10 cellular contexts compared by ENCODE assay signal in the genomic region with DNA sequence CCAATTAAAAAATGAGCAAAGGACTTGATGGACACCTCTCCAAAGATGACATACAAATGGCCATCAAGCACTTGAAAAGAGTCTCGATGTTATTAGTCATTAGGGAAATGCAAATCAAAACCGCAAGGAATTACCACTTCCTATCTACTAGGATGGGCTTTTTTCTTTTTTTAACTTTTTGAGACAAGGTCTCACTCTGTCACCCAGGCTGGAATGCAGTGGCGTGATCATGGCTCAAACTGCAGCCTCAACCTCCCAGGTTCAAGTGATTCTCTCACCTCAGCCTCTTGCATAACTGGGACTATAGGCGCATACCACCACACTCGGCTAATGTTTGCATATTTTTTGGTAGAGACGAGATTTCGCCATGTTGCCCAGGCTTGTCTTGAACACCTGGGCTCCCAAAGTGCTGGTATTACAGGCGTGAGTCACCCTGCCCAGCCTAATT. TPM values are rescaled to one million over a fixed set of nuclear protein-coding genes. Genes with fewer than 3 reads are reported as not detected.
DNase-seq lines count a peak whose midpoint lies in the region; ATAC-seq lines count a peak whose summit lies in the region.
"Had no signal": no experiment of that assay in that cellular context is flagged by ENCODE, and none has a peak within 500 bp of the region (broad histone marks: within the 10 kb centered on the region; RNA-seq: fewer than 3 reads in every experiment).

No MANE protein-coding gene starts in this region.

- intact Hi-C loops in naive thymus-derived CD4-positive, alpha-beta T cell (cut with micrococcal nuclease) = no loop called here

- no peaks in the 10 kb centered on the region for H3K79me1 ChIP-seq in mesendoderm (ENCODE audit: low read length)

- H3K4me2 ChIP-seq in mesendoderm (ENCODE audit: low read length) = no peak overlapping the region

- H3K23ac ChIP-seq in mesendoderm (ENCODE audit: low read length) = no peak overlapping the region

- H3K27ac Mint-ChIP-seq in naive thymus-derived CD4-positive, alpha-beta T cell = no peak overlapping the region
- H3K27ac Mint-ChIP-seq: endodermal cell had no signal

- no peaks in the 10 kb centered on the region for H3K36me3 Mint-ChIP-seq in naive thymus-derived CD4-positive, alpha-beta T cell

- POLR2A ChIA-PET in naive thymus-derived CD4-positive, alpha-beta T cell (lab: Charles Lee) = no interaction called here

- DNase-seq in M059J (ENCODE audit: low read depth) = peak; percentile 90
- DNase-seq in naive thymus-derived CD4-positive, alpha-beta T cell = no peak
- DNase-seq in mesendoderm = no peak
- no peak for DNase-seq in medulla oblongata (ENCODE audit: extremely low spot score)
- DNase-seq in activated T-cell treated with anti-CD3 and anti-CD28 coated beads, Interleukin-2, amount 50 U/mL, for 1 hour = no peak
- DNase-seq: endodermal cell, NCI-H524, nucleus accumbens had no signal

- ATAC-seq in GM18909 (IDR thresholded peaks at IDR 0.05; ENCODE audit: poor library complexity, unreplicated experiment) (peak; percentile 64), HG02798 (IDR thresholded peaks at IDR 0.05; ENCODE audit: poor library complexity, unreplicated experiment) (peak; percentile 62)
- peak; percentile 20 for ATAC-seq in naive thymus-derived CD4-positive, alpha-beta T cell

- H3K4me1 Mint-ChIP-seq in naive thymus-derived CD4-positive, alpha-beta T cell = no peaks in the 10 kb centered on the region
- H3K4me1 Mint-ChIP-seq: endodermal cell had no signal

- H3K79me2 ChIP-seq in mesendoderm (ENCODE audit: control insufficient read depth, insufficient read depth, low read length) = no peaks in the 10 kb centered on the region

- H3K18ac ChIP-seq in mesendoderm (ENCODE audit: low read length) = no peak overlapping the region

- H3K27me3 ChIP-seq in naive thymus-derived CD4-positive, alpha-beta T cell (ENCODE audit: control insufficient read depth in 2 of 2, insufficient read depth in 2 of 2, low read length in 2 of 2) = no peaks in the 10 kb centered on the region
- no peaks in the 10 kb centered on the region for H3K27me3 ChIP-seq in mesendoderm (ENCODE audit: insufficient read depth, low read length, poor library complexity)

- H4K5ac ChIP-seq in mesendoderm (ENCODE audit: low read length) = no peak overlapping the region

- CTCF ChIA-PET in naive thymus-derived CD4-positive, alpha-beta T cell (lab: Charles Lee) = no interaction called here

- no peak overlapping the region for H3K56ac ChIP-seq in mesendoderm (ENCODE audit: low read length)

- no peaks in the 10 kb centered on the region for H3K36me3 ChIP-seq in naive thymus-derived CD4-positive, alpha-beta T cell (ENCODE audit: control insufficient read depth in 2 of 3, insufficient read depth in 3 of 3, low read length in 3 of 3)
- H3K36me3 ChIP-seq in mesendoderm (ENCODE audit: control insufficient read depth, insufficient read depth, low read length) = no peaks in the 10 kb centered on the region

- H3K4me3 Mint-ChIP-seq in naive thymus-derived CD4-positive, alpha-beta T cell = no peak overlapping the region
- H3K4me3 Mint-ChIP-seq: endodermal cell had no signal

- H2BK5ac ChIP-seq in mesendoderm (ENCODE audit: low read length) = no peak overlapping the region

- no peak overlapping the region for H4K8ac ChIP-seq in mesendoderm (ENCODE audit: low read depth, low read length)

- no peaks in the 10 kb centered on the region for H3K9me3 Mint-ChIP-seq in naive thymus-derived CD4-positive, alpha-beta T cell
- H3K9me3 Mint-ChIP-seq: endodermal cell had no signal

- no peak overlapping the region for H3K4ac ChIP-seq in mesendoderm (ENCODE audit: low read depth, low read length)

- H3K27ac ChIP-seq in naive thymus-derived CD4-positive, alpha-beta T cell (ENCODE audit: low read depth, low read length) = no peak overlapping the region
- H3K27ac ChIP-seq in mesendoderm (ENCODE audit: low read depth, low read length) = no peak overlapping the region

- H3K27me3 Mint-ChIP-seq in naive thymus-derived CD4-positive, alpha-beta T cell = peaks cover 0 to 5% (median 3%) of the 10 kb centered on the region in 5 donors

- H2AK5ac ChIP-seq in mesendoderm (ENCODE audit: low read length) = no peak overlapping the region

- H3K9ac ChIP-seq in mesendoderm (ENCODE audit: low read length) = no peak overlapping the region

- no peaks in the 10 kb centered on the region for H3K4me1 ChIP-seq in naive thymus-derived CD4-positive, alpha-beta T cell (ENCODE audit: control insufficient read depth in 2 of 2, insufficient read depth in 2 of 2, low read length in 2 of 2)
- no peaks in the 10 kb centered on the region for H3K4me1 ChIP-seq in mesendoderm (ENCODE audit: control insufficient read depth, low read depth, low read length)

- H2BK15ac ChIP-seq in mesendoderm (replicated peaks; ENCODE audit: low read depth) = no peak overlapping the region

- no CpG with 5 or more reads among the region's 8 CpGs for WGBS in mesendoderm (ENCODE audit: extremely low coverage, insufficient coverage, low lambda C conversion rate)

- H2BK120ac ChIP-seq in mesendoderm (ENCODE audit: low read depth, low read length) = no peak overlapping the region

- no peak overlapping the region for H3K4me3 ChIP-seq in naive thymus-derived CD4-positive, alpha-beta T cell (ENCODE audit: low read length)
- no peak overlapping the region for H3K4me3 ChIP-seq in mesendoderm (ENCODE audit: low read length)

- H3K9me3 ChIP-seq in naive thymus-derived CD4-positive, alpha-beta T cell (ENCODE audit: control insufficient read depth in 2 of 3, low read length in 3 of 3) = no peaks in the 10 kb centered on the region

RNA-seq across cellular contexts. Expression of gene NKX1-2, which starts 13.6 kb away (rescaled TPM):
- 0.02 and 0.30 TPM in 2 replicates for total RNA-seq in M059J (2014; rRNA removed; shearing (Covaris generic))
- not detected for total RNA-seq in naive thymus-derived CD4-positive, alpha-beta T cell
- polyA plus RNA-seq in naive thymus-derived CD4-positive, alpha-beta T cell = not detected
- polyA plus RNA-seq in mesendoderm (2013, experiment 1 of 2) = 53.0 TPM
- 54.5 TPM for polyA plus RNA-seq in mesendoderm (2013, experiment 2 of 2)

RNA-seq across cellular contexts. Expression of gene OAT, which starts 17.5 kb away (rescaled TPM):
- total RNA-seq in M059J (2014; rRNA removed; shearing (Covaris generic)) = 94.3 and 138 TPM in 2 replicates
- 10 to 100 TPM; 29.6 to 47.0 (median 39.1) TPM for total RNA-seq in naive thymus-derived CD4-positive, alpha-beta T cell
- 10 to 100 TPM; 78.9 to 80.0 TPM for polyA plus RNA-seq in naive thymus-derived CD4-positive, alpha-beta T cell
- polyA plus RNA-seq in mesendoderm (2013, experiment 1 of 2) = 98.1 TPM
- 97.6 TPM for polyA plus RNA-seq in mesendoderm (2013, experiment 2 of 2)

RNA-seq across cellular contexts. Expression of gene LHPP, which starts 25.4 kb away (rescaled TPM):
- 10.5 and 17.3 TPM in 2 replicates for total RNA-seq in M059J (2014; rRNA removed; shearing (Covaris generic))
- 10 to 100 TPM; 19.8 to 31.2 (median 27.6) TPM for total RNA-seq in naive thymus-derived CD4-positive, alpha-beta T cell
- 10 to 100 TPM; 21.5 to 23.4 TPM for polyA plus RNA-seq in naive thymus-derived CD4-positive, alpha-beta T cell
- 8.5 TPM for polyA plus RNA-seq in mesendoderm (2013, experiment 1 of 2)
- polyA plus RNA-seq in mesendoderm (2013, experiment 2 of 2) = 8.8 TPM
